In the genomic region with DNA sequence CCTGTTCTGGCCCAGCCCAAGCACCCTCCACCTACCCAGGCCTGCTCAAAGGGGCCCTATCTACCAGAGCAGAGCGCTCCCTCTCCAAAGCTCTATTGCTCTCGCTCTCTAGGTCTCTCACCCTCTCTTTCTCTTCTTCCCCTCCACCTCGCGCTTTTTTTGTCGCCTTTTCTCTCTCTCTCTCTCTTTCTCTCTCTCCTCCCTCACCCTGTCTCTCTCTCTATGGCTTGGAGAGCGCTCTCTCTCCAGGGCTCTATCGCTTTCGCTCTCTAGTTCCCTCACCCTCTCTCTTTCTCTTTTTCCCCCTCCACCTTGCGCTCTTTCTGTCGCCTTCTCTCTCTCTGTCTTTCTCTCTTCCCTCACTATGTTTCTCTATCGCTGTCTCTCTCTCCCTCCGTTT, we compare ENCODE assay signal across 15 cellular contexts.
"Had no signal": no experiment of that assay in that cellular context is flagged by ENCODE, and none has a peak within 500 bp of the region (broad histone marks: within the 10 kb centered on the region; RNA-seq: fewer than 3 reads in every experiment).

No MANE protein-coding gene starts in this region.

- H3K27ac Mint-ChIP-seq: T-helper 17 cell had no signal

- DNase-seq: activated CD4-positive, alpha-beta T cell treated with anti-CD3 and anti-CD28 coated beads, Interleukin-2, amount 50 U/mL, for 48 hours; activated gamma-delta T cell treated with Interleukin-2 at 50 U/mL for 16 hours; activated T-cell treated with anti-CD3 and anti-CD28 coated beads, Interleukin-2, amount 50 U/mL, for 48 hours; central memory CD4-positive, alpha-beta T cell; effector memory CD4-positive, alpha-beta T cell; spleen; stimulated activated CD4-positive, alpha-beta T cell treated with anti-CD3 and anti-CD28 coated beads, Interleukin-1b, Interleukin-23, amount 100 ng/mL, for 48 hours; stomach; T-helper 17 cell had no signal

- H3K9me3 ChIP-seq: body of pancreas had no signal

- H3K27ac ChIP-seq: body of pancreas, coronary artery, hepatocyte, spleen, stomach had no signal

- H3K36me3 ChIP-seq: spleen, stomach had no signal

- H3K4me3 ChIP-seq: body of pancreas, hepatocyte had no signal

- H3K4me2 ChIP-seq: hepatocyte had no signal

- H3K4me3 Mint-ChIP-seq: T-helper 17 cell had no signal

- ATAC-seq: activated CD4-positive, CD25-positive, alpha-beta regulatory T cell treated with anti-CD3 and anti-CD28 coated beads, Interleukin-2, amount 50 U/mL, for 24 hours; body of pancreas; sciatic nerve; SK-N-SH treated with all-trans-retinoic acid at 6 μM for 48 hours; T-helper 17 cell had no signal

- H2AFZ ChIP-seq: hepatocyte had no signal

- H3K27me3 ChIP-seq: hepatocyte had no signal
